8 cellular contexts compared by ENCODE assay signal in the genomic region with DNA sequence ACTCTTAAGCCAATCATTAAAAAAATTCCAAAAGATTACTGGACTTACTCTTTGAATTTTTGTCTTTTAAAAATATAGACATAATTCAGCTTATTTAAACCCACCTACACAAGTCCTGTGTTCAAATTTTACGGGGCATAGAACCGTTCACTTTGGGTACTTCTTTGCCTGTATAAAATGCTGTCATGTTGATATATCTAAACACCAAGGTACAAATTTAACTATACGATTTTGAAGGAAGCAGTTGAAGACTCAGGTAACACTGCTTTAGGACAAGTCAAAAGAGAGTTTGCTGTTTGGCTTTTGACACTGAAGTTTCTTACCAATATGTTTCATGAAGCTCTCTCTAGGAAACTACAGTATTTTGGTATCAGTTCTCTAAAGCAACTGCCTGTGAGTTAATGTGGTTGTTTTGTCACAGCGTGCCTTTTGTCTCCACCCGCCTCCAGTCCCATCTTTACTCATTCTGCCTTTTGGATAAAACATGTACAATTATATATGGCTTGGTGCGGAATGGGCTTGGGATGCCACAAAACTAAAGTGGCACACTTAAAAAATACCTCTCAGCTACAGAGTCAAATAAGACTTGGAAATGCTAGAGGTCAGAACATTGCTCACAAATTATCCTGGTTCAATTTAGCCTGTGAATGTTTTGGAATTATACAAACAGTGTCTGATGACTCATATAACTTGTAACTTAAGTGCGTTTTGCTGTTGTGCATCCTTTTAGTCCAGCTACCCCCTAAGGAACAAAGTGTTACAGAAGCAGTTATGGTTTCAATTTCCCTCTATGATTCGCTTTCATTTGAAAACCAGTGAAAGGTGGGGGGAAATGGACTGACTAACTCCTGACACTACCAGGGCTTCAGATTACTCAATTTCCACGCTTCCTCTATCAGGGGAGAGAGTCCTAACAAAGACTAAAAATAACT. TPM values are rescaled to one million over a fixed set of nuclear protein-coding genes. Genes with fewer than 3 reads are reported as not detected.
DNase-seq lines count a peak whose midpoint lies in the region; TF ChIP-seq lines count a peak whose summit lies in the region.

No MANE protein-coding gene starts in this region.

- H3K4me1 ChIP-seq in GM23248 (ENCODE audit: insufficient read depth) (peaks cover 32% of the 10 kb centered on the region), endocrine pancreas (ENCODE audit: control insufficient read depth, insufficient read depth, low read length) (peaks cover 52% of the 10 kb centered on the region)

- H3K4me2 ChIP-seq in GM23248 (ENCODE audit: unreplicated experiment): peak overlapping the region; percentile 64

- no peaks in the 10 kb centered on the region for H3K27me3 ChIP-seq in GM23248 (replicated peaks; ENCODE audit: insufficient read depth)
- H3K27me3 ChIP-seq in MG63: no peaks in the 10 kb centered on the region
- H3K27me3 ChIP-seq in endocrine pancreas (ENCODE audit: control insufficient read depth, insufficient read depth, low read length): no peaks in the 10 kb centered on the region

- H3K36me3 ChIP-seq in GM23248 (ENCODE audit: low read depth): no peaks in the 10 kb centered on the region
- H3K36me3 ChIP-seq in MG63: no peaks in the 10 kb centered on the region
- no peaks in the 10 kb centered on the region for H3K36me3 ChIP-seq in endocrine pancreas (ENCODE audit: control insufficient read depth, insufficient read depth, low read length)

- no peaks in the 10 kb centered on the region for H3K79me2 ChIP-seq in GM23248 (ENCODE audit: insufficient read depth)

- 45% methylated on average over 9 of the region's 9 CpGs for WGBS in GM23248 (ENCODE audit: low coverage in 1 of 2, low lambda C conversion rate in 2 of 2, missing lambda C conversion rate in 2 of 2), 2 experiments

- in situ Hi-C loops in GM23248 (cut with MboI): no loop called here

- no peaks in the 10 kb centered on the region for H3K36me3 Mint-ChIP-seq in nephron progenitor cell (ENCODE audit: low read depth)

- no peaks in the 10 kb centered on the region for H4K20me1 ChIP-seq in GM23248 (ENCODE audit: insufficient read depth)

- no peak overlapping the region for H3K27ac Mint-ChIP-seq in nephron progenitor cell

- H2AFZ ChIP-seq in GM23248: peak overlapping the region; percentile 42

- H3F3A ChIP-seq in GM23248 (ENCODE audit: insufficient read depth): peaks cover 26% of the 10 kb centered on the region

- H3K9me2 ChIP-seq in GM23248 (ENCODE audit: insufficient read depth): no peaks in the 10 kb centered on the region

- no peaks in the 10 kb centered on the region for H3K9me3 Mint-ChIP-seq in nephron progenitor cell

- H3K4me1 Mint-ChIP-seq in nephron progenitor cell: peaks cover 4% of the 10 kb centered on the region

- peak; percentile 62 for DNase-seq in GM12865 (ENCODE audit: low read depth)
- DNase-seq in GM23248: peak; percentile 81
- DNase-seq in MG63: peak; percentile 5
- DNase-seq in nephron progenitor cell: no peak
- DNase-seq in SW480 (ENCODE audit: low spot score): no peak
- no peak for DNase-seq in activated T-cell treated with anti-CD3 and anti-CD28 coated beads, Interleukin-2, amount 50 U/mL, for 48 hours
- DNase-seq in stimulated activated CD4-positive, alpha-beta T cell treated with anti-CD3 and anti-CD28 coated beads, Interleukin-12 subunit alpha, Interleukin-12 subunit beta, amount 100 ng/mL, for 4 hours: no peak

- TF ChIP-seq CTCF in GM12865 (IDR thresholded peaks at IDR 0.05; ENCODE audit: insufficient read depth, low read depth, low read length, missing control alignments) (no peak), nephron progenitor cell (IDR thresholded peaks at IDR 0.05) (no peak)

- H3K9ac ChIP-seq in GM23248 (peak overlapping the region; percentile 45), endocrine pancreas (ENCODE audit: control insufficient read depth, insufficient read depth, low read length) (no peak overlapping the region)

- peaks cover 3% of the 10 kb centered on the region for H3K27me3 Mint-ChIP-seq in nephron progenitor cell (ENCODE audit: low read depth, poor library complexity)

- H3K4me3 ChIP-seq in GM12865 (ENCODE audit: low read depth, low read length): no peak overlapping the region
- peak overlapping the region; percentile 55 for H3K4me3 ChIP-seq in GM23248
- no peak overlapping the region for H3K4me3 ChIP-seq in MG63
- H3K4me3 ChIP-seq in endocrine pancreas (ENCODE audit: control insufficient read depth, insufficient read depth, low read length): peak overlapping the region; percentile 73

- H3K4me3 Mint-ChIP-seq in nephron progenitor cell: no peak overlapping the region

- H3K9me3 ChIP-seq in GM23248 (ENCODE audit: low read depth): no peaks in the 10 kb centered on the region
- H3K9me3 ChIP-seq in MG63: no peaks in the 10 kb centered on the region
- H3K9me3 ChIP-seq in endocrine pancreas (ENCODE audit: control insufficient read depth, low read length): no peaks in the 10 kb centered on the region

- peak overlapping the region; percentile 62 for H3K27ac ChIP-seq in GM23248

RNA-seq across cellular contexts. Expression of a gene that starts 38.7 kb away (rescaled TPM):
- 0.25 and 1.1 TPM in 2 replicates for total RNA-seq in GM23248 (2014; rRNA removed; shearing (Covaris generic))
- polyA plus RNA-seq in GM23248 (2016; fragmentation: Nextera tagmentation; extraction: Ambion mirVana): 0.36 and 0.75 TPM in 2 replicates
- total RNA-seq in MG63 (2014; rRNA removed; shearing (Covaris generic); ENCODE audit: low replicate concordance): 0.20 and 0.36 TPM in 2 replicates

Comparison
In these comparisons a context has a peak if more than half of its experiments do, and no peak if none do; other contexts are left out.
1. DNase-seq: peak in GM12865 (single experiment), GM23248 (single experiment) and MG63 (single experiment); none in nephron progenitor cell (single experiment), SW480 (single experiment), activated T-cell treated with anti-CD3 and anti-CD28 coated beads, Interleukin-2, amount 50 U/mL, for 48 hours (0 of 2) and stimulated activated CD4-positive, alpha-beta T cell treated with anti-CD3 and anti-CD28 coated beads, Interleukin-12 subunit alpha, Interleukin-12 subunit beta, amount 100 ng/mL, for 4 hours (single experiment).
2. H3K4me3 ChIP-seq: peak in GM23248 (single experiment) and endocrine pancreas (single experiment); none in GM12865 (single experiment) and MG63 (single experiment).